In the genomic region with DNA sequence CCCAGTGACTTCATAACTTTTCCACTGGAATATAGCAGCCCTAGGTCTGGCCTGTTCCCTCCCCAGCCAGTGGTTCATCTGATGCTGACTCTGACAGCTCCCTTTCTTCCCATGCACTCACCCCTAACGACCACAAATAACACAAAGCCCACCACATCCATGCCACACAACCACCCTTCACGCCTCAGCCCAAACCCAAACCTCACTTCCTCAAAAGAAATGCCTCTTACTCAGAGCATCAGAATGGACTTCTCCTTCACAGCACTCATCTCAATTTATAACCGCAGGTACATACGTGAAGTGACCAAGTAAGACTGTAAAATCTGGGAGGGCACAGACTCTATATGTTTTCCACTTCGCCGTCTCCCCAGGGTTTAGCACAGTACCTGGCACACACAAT, we compare ENCODE assay signal across 8 cellular contexts. TPM values are rescaled to one million over a fixed set of nuclear protein-coding genes. Genes with fewer than 3 reads are reported as not detected.
A peak's percentile ranks its signal among the peaks of the same experiment; 100 is the strongest.
DNase-seq lines count a peak whose midpoint lies in the region; ATAC-seq and TF ChIP-seq lines count a peak whose summit lies in the region.

No MANE protein-coding gene starts in this region.

- H3K27ac ChIP-seq in GM23338 (ENCODE audit: low read depth) (no peak overlapping the region), SJCRH30 (no peak overlapping the region), coronary artery (peak overlapping the region; percentile 21 to 38), neural cell (ENCODE audit: low read length) (peak overlapping the region; percentile 85)

- DNase-seq in GM23338 (ENCODE audit: low spot score) = no peak
- no peak for DNase-seq in SJCRH30
- no peak for DNase-seq in coronary artery (ENCODE audit: low spot score)
- DNase-seq in NCI-H524 treated with DMSO at 0.1 percent for 48 hours (lab: John Stamatoyannopoulos, UW) = no peak
- no peak for DNase-seq in NCI-H2081 (lab: John Stamatoyannopoulos, UW)
- no peak for DNase-seq in cortex of kidney (lab: John Stamatoyannopoulos, UW)

- H3K9me3 ChIP-seq in SJCRH30 (replicated peaks) = no peaks in the 10 kb centered on the region
- H3K9me3 ChIP-seq in neural cell (ENCODE audit: low read length) = no peaks in the 10 kb centered on the region

- no peak overlapping the region for H3K27ac Mint-ChIP-seq in GM23338

- H3K4me3 Mint-ChIP-seq in GM23338 = peak overlapping the region; percentile 95

- no peaks in the 10 kb centered on the region for H3K9me3 Mint-ChIP-seq in GM23338

- no peak for TF ChIP-seq EP300 in neural cell (conservative IDR thresholded peaks at IDR 0.05; ENCODE audit: poor library complexity, severe bottlenecking)

- TF ChIP-seq CTCF in GM23338 (conservative IDR thresholded peaks at IDR 0.05; ENCODE audit: low read depth in 2 of 2) (no peak), coronary artery (IDR thresholded peaks at IDR 0.05) (no peak), neural cell (IDR thresholded peaks at IDR 0.05; ENCODE audit: poor library complexity, severe bottlenecking) (no peak)

- H3K79me2 ChIP-seq in GM23338 (replicated peaks; ENCODE audit: insufficient read depth) (peaks cover 19% of the 10 kb centered on the region), neural cell (replicated peaks; ENCODE audit: insufficient read depth, low read length) (peaks cover 23% of the 10 kb centered on the region)

- peaks cover 11% of the 10 kb centered on the region for H3K4me1 Mint-ChIP-seq in GM23338

- ATAC-seq in GM23338 (no peak), GM19324 (IDR thresholded peaks at IDR 0.05; ENCODE audit: low FRiP score, unreplicated experiment) (no peak)

- H3K4me2 ChIP-seq in GM23338 (peak overlapping the region; percentile 98), neural cell (ENCODE audit: low read length) (peak overlapping the region; percentile 69)

- H3K36me3 Mint-ChIP-seq in GM23338 (ENCODE audit: low read depth) = peaks cover 7% of the 10 kb centered on the region; the same call in 2 of the 3 replicates

- H3K4me3 ChIP-seq in GM23338 (peak overlapping the region; percentile 95), SJCRH30 (peak overlapping the region; percentile 79), coronary artery (peak overlapping the region; percentile 98), neural cell (ENCODE audit: low read length) (peak overlapping the region; percentile 70)

- H3K27me3 Mint-ChIP-seq in GM23338 (ENCODE audit: insufficient read depth, low read depth, poor library complexity) = peaks cover 8% of the 10 kb centered on the region

- H3K36me3 ChIP-seq in GM23338 (ENCODE audit: insufficient read depth) (peaks cover 7% of the 10 kb centered on the region; the same call in 1 of the 2 replicates), SJCRH30 (peaks cover 2% of the 10 kb centered on the region; the same call in 1 of the 2 replicates), neural cell (ENCODE audit: insufficient read depth, low read length) (peaks cover 5% of the 10 kb centered on the region)

- 0 out of 2 replicates have a peak, but pooled peaks cover under 1% of the 10 kb centered on the region for H3K9me2 ChIP-seq in GM23338 (ENCODE audit: insufficient read depth)
- H3K9me2 ChIP-seq in neural cell (ENCODE audit: insufficient read depth, low read length) = no peaks in the 10 kb centered on the region

- H3K27me3 ChIP-seq in GM23338 (ENCODE audit: insufficient read depth) (no peaks in the 10 kb centered on the region), SJCRH30 (no peaks in the 10 kb centered on the region), neural cell (ENCODE audit: insufficient read depth, low read depth, low read length) (no peaks in the 10 kb centered on the region)

- H4K20me1 ChIP-seq in GM23338 (replicated peaks; ENCODE audit: insufficient read depth) (no peaks in the 10 kb centered on the region), neural cell (ENCODE audit: insufficient read depth) (no peaks in the 10 kb centered on the region)

- H3K4me1 ChIP-seq in GM23338 (ENCODE audit: insufficient read depth) (no peaks in the 10 kb centered on the region), SJCRH30 (peaks cover 3% of the 10 kb centered on the region; the same call in 1 of the 2 replicates)

- H2AFZ ChIP-seq in GM23338 = no peak overlapping the region
- no peak overlapping the region for H2AFZ ChIP-seq in neural cell (ENCODE audit: low read depth, low read length)

- no peak for TF ChIP-seq RAD21 in neural cell (conservative IDR thresholded peaks at IDR 0.05)

- peak overlapping the region; percentile 94 for H3K9ac ChIP-seq in neural cell (ENCODE audit: low read length)

- no peaks in the 10 kb centered on the region for H3F3A ChIP-seq in GM23338 (replicated peaks; ENCODE audit: low read depth)
- H3F3A ChIP-seq in neural cell (ENCODE audit: insufficient read depth, low read length, poor library complexity, severe bottlenecking) = no peaks in the 10 kb centered on the region

TF ChIP-seq in GM23338, 12 proteins besides CTCF, POLR2A, EP300 and RAD21 (continues in another document):
- TF ChIP-seq, protein P1, sequence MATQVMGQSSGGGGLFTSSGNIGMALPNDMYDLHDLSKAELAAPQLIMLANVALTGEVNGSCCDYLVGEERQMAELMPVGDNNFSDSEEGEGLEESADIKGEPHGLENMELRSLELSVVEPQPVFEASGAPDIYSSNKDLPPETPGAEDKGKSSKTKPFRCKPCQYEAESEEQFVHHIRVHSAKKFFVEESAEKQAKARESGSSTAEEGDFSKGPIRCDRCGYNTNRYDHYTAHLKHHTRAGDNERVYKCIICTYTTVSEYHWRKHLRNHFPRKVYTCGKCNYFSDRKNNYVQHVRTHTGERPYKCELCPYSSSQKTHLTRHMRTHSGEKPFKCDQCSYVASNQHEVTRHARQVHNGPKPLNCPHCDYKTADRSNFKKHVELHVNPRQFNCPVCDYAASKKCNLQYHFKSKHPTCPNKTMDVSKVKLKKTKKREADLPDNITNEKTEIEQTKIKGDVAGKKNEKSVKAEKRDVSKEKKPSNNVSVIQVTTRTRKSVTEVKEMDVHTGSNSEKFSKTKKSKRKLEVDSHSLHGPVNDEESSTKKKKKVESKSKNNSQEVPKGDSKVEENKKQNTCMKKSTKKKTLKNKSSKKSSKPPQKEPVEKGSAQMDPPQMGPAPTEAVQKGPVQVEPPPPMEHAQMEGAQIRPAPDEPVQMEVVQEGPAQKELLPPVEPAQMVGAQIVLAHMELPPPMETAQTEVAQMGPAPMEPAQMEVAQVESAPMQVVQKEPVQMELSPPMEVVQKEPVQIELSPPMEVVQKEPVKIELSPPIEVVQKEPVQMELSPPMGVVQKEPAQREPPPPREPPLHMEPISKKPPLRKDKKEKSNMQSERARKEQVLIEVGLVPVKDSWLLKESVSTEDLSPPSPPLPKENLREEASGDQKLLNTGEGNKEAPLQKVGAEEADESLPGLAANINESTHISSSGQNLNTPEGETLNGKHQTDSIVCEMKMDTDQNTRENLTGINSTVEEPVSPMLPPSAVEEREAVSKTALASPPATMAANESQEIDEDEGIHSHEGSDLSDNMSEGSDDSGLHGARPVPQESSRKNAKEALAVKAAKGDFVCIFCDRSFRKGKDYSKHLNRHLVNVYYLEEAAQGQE (IDR thresholded peaks at IDR 0.05; ENCODE audit: unreplicated experiment) = no peak
- TF ChIP-seq JUNB (IDR thresholded peaks at IDR 0.05; ENCODE audit: unreplicated experiment) (no peak), CREB1 (CRISPR knock-in tag; IDR thresholded peaks at IDR 0.05; ENCODE audit: low read depth) (no peak)

TF ChIP-seq in neural cell, 6 proteins besides CTCF, POLR2A, EP300 and RAD21:
- TF ChIP-seq, protein P1 (IDR thresholded peaks at IDR 0.05; ENCODE audit: borderline replicate concordance) = no peak
- TF ChIP-seq MXI1 (conservative IDR thresholded peaks at IDR 0.05; ENCODE audit: poor library complexity, severe bottlenecking) (no peak), TAF1 (IDR thresholded peaks at IDR 0.05; ENCODE audit: low read depth) (no peak), SMC3 (conservative IDR thresholded peaks at IDR 0.05; ENCODE audit: poor library complexity) (no peak), POLR2AphosphoS5 (IDR thresholded peaks at IDR 0.05) (no peak), EZH2 (IDR thresholded peaks at IDR 0.05; ENCODE audit: borderline replicate concordance, insufficient read depth, low read length, poor library complexity, severe bottlenecking) (no peak)

RNA-seq across cellular contexts. Expression of a gene that starts 1.1 kb away (rescaled TPM):
- 26.5 and 33.2 TPM in 2 replicates for total RNA-seq in GM23338 (2014; rRNA removed; shearing (Covaris generic))
- polyA plus RNA-seq in GM23338 (2016; fragmentation: Nextera tagmentation; extraction: Ambion mirVana) = 10.6 and 10.8 TPM in 2 replicates
- 14.6 and 17.6 TPM in 2 replicates for total RNA-seq in SJCRH30 (2014; rRNA removed; shearing (Covaris generic))
- polyA plus RNA-seq in neural cell = 21.7 and 27.6 TPM in 2 replicates
- 90.1 and 93.1 TPM in 2 replicates for polyA minus RNA-seq in neural cell

RNA-seq across cellular contexts. Expression of a gene that starts 32.8 kb away (rescaled TPM):
- 41.0 and 47.9 TPM in 2 replicates for total RNA-seq in GM23338 (2014; rRNA removed; shearing (Covaris generic))
- 61.1 and 75.0 TPM in 2 replicates for polyA plus RNA-seq in GM23338 (2016; fragmentation: Nextera tagmentation; extraction: Ambion mirVana)
- 28.0 and 33.4 TPM in 2 replicates for total RNA-seq in SJCRH30 (2014; rRNA removed; shearing (Covaris generic))
- 74.4 and 97.7 TPM in 2 replicates for polyA plus RNA-seq in neural cell
- polyA minus RNA-seq in neural cell = 32.6 and 35.3 TPM in 2 replicates

Comparison
In these comparisons a context has a peak if more than half of its experiments do, and no peak if none do; other contexts are left out.
1. H3K27ac ChIP-seq: peak in coronary artery (2 of 2) and neural cell (single experiment); none in GM23338 (single experiment) and SJCRH30 (single experiment).
2. Peak in every context shown above with its lines, with median percentiles within 50 percentile points of each other: H3K4me3 ChIP-seq.